In genomic region chr20:2742934-2743559, GRCh38 we compare ENCODE assay signal across 8 cellular contexts. TPM values are rescaled to one million over a fixed set of nuclear protein-coding genes. Genes with fewer than 3 reads are reported as not detected.
A peak's percentile ranks its signal among the peaks of the same experiment; 100 is the strongest.
DNase-seq lines count a peak whose midpoint lies in the region; ATAC-seq, FAIRE-seq and TF ChIP-seq lines count a peak whose summit lies in the region.

No MANE protein-coding gene starts in this region.

- no peak overlapping the region for H3K9ac ChIP-seq in parathyroid adenoma

- DNase-seq in DMS114 treated with DMSO at 0.1 percent for 48 hours (lab: John Stamatoyannopoulos, UW; ENCODE audit: unreplicated experiment) (peak; percentile 11), HT1080 (ENCODE audit: low read depth) (peak; percentile 48), OCI-M1 (lab: John Stamatoyannopoulos, UW) (peak; percentile 85), activated T-cell treated with anti-CD3 and anti-CD28 coated beads for 4 hours (peak; percentile 73), fibroblast of mammary gland (ENCODE audit: low read depth) (peak; percentile 61), urothelium cell line (ENCODE audit: low spot score) (peak; percentile 79)

- no peak for FAIRE-seq in urothelium cell line (lab: Jason Lieb, UNC)

- H3K9me3 ChIP-seq in parathyroid adenoma (ENCODE audit: control insufficient read depth, low read length), result no peaks in the 10 kb centered on the region

- no peak overlapping the region for H3K4me3 ChIP-seq in fibroblast of mammary gland (ENCODE audit: control insufficient read depth, low read depth, low read length)
- H3K4me3 ChIP-seq in parathyroid adenoma (ENCODE audit: low read depth, low read length), result no peak overlapping the region

- H3K27me3 ChIP-seq in parathyroid adenoma (ENCODE audit: control insufficient read depth, insufficient read depth, low read length), result no peaks in the 10 kb centered on the region

- H2AFZ ChIP-seq in parathyroid adenoma, result no peak overlapping the region

- no peak for ATAC-seq in GM21447 (IDR thresholded peaks at IDR 0.05; ENCODE audit: unreplicated experiment)

- TF ChIP-seq CTCF in fibroblast of mammary gland (conservative IDR thresholded peaks at IDR 0.05; ENCODE audit: control insufficient read depth, insufficient read depth, low read depth, low read length) (peak; percentile 85), parathyroid adenoma (IDR thresholded peaks at IDR 0.05) (peak; percentile 84)

- H3K4me2 ChIP-seq in parathyroid adenoma (ENCODE audit: low read length), result no peak overlapping the region

- peaks cover 3% of the 10 kb centered on the region for H3K4me1 ChIP-seq in parathyroid adenoma

- no peak overlapping the region for H3K27ac ChIP-seq in parathyroid adenoma

- H3K36me3 ChIP-seq in parathyroid adenoma (ENCODE audit: control insufficient read depth, insufficient read depth, low read length), result no peaks in the 10 kb centered on the region

- H3K79me2 ChIP-seq in parathyroid adenoma, result no peaks in the 10 kb centered on the region

RNA-seq across cellular contexts. Expression of gene EBF4, which starts 50.5 kb away (rescaled TPM):
- not detected in 2 replicates for total RNA-seq in HT1080 (2014; rRNA removed; shearing (Covaris generic))
- polyA plus RNA-seq in HT1080 (2015; cell fraction: cytosol; rRNA removed), result 0.12 TPM in 1 of 2 replicates, not detected in the other
- polyA plus RNA-seq in HT1080 (2015; cell fraction: nucleus; rRNA removed), result 0.16 TPM in 1 of 2 replicates, not detected in the other

RNA-seq across cellular contexts. Expression of gene CPXM1, which starts 57.4 kb away (rescaled TPM):
- not detected in 2 replicates for total RNA-seq in HT1080 (2014; rRNA removed; shearing (Covaris generic))
- 0.02 and 0.03 TPM in 2 replicates for polyA plus RNA-seq in HT1080 (2015; cell fraction: cytosol; rRNA removed)
- polyA plus RNA-seq in HT1080 (2015; cell fraction: nucleus; rRNA removed), result 0.11 TPM in 1 of 2 replicates, not detected in the other

Comparison
In these comparisons a context has a peak if more than half of its experiments do, and no peak if none do; other contexts are left out.
1. DNase-seq: peak in every context shown above with its lines; median percentile 85 in OCI-M1; 79 in urothelium cell line; 73 in activated T-cell treated with anti-CD3 and anti-CD28 coated beads for 4 hours; 61 in fibroblast of mammary gland; 48 in HT1080; 11 in DMS114 treated with DMSO at 0.1 percent for 48 hours.